ENCODE assay signal across 1 cellular context in the genomic region with DNA sequence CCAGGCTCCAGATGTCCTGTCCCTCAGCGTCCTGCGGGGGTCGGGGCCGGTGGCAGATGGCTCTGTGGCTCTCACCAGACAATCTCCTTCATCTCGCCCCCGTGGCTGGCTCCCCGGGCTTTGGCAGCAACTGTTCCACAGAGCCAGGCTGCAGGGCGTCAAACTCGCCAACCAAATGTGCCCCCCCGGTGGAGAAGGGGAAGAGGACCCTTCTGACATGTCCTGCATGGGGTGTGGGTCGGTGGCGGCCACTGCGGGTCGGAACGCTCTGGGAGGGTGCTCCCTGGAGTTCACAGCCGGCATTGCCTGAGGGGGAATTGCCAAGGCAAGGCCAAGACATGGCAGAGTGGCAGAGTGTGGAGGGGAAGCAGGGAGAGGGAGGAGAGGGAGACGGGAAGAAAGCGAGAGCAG.
TF ChIP-seq lines count a peak whose summit lies in the region.

No MANE protein-coding gene starts in this region.

TF ChIP-seq in IMR-90, 13 proteins besides CTCF, POLR2A, EP300 and RAD21 (continued from another document):
- no peak for TF ChIP-seq SMC3 (IDR thresholded peaks at IDR 0.05; ENCODE audit: low read depth, low read length)
